ENCODE assay signal across 1 cellular context in genomic region chrX:47143894-47144625, GRCh38.
TF ChIP-seq lines count a peak whose summit lies in the region.

No MANE protein-coding gene starts in this region.

TF ChIP-seq in IMR-90, 13 proteins besides CTCF, POLR2A, EP300 and RAD21:
- TF ChIP-seq USF2 (IDR thresholded peaks at IDR 0.05; ENCODE audit: low read depth, low read length) (no peak), CHD1 (IDR thresholded peaks at IDR 0.05; ENCODE audit: low read depth, low read length) (no peak), SMC3 (IDR thresholded peaks at IDR 0.05; ENCODE audit: low read depth, low read length) (no peak), RCOR1 (IDR thresholded peaks at IDR 0.05; ENCODE audit: insufficient replicate concordance, low read length) (no peak), MAFK (IDR thresholded peaks at IDR 0.05; ENCODE audit: low read depth, low read length) (no peak)
